ENCODE assay signal across 1 cellular context in genomic region chr2:218694405-218695145, GRCh38.
TF ChIP-seq lines count a peak whose summit lies in the region.

No MANE protein-coding gene starts in this region.

TF ChIP-seq in IMR-90, 13 proteins besides CTCF, POLR2A, EP300 and RAD21 (continued from another document):
- TF ChIP-seq BHLHE40 (IDR thresholded peaks at IDR 0.05; ENCODE audit: low read depth, low read length), result no peak
- no peak for TF ChIP-seq ELK1 (IDR thresholded peaks at IDR 0.05; ENCODE audit: borderline replicate concordance, low read depth, low read length)
- TF ChIP-seq USF2 (IDR thresholded peaks at IDR 0.05; ENCODE audit: low read depth, low read length), result no peak
- no peak for TF ChIP-seq FOS (IDR thresholded peaks at IDR 0.05; ENCODE audit: low read depth, low read length)
- no peak for TF ChIP-seq CHD1 (IDR thresholded peaks at IDR 0.05; ENCODE audit: low read depth, low read length)
- TF ChIP-seq SMC3 (IDR thresholded peaks at IDR 0.05; ENCODE audit: low read depth, low read length), result no peak
